Comparison of ENCODE assay signal across 6 cellular contexts in genomic region chr16:2008631-2009301, GRCh38.
DNase-seq lines count a peak whose midpoint lies in the region; ATAC-seq lines count a peak whose summit lies in the region.

No MANE protein-coding gene starts in this region.

- H3K27me3 ChIP-seq in adipocyte (replicated peaks; ENCODE audit: control insufficient read depth, insufficient read depth, low read length) (no peaks in the 10 kb centered on the region), muscle layer of colon (ENCODE audit: control insufficient read depth in 1 of 2, insufficient read depth in 2 of 2, low read length in 2 of 2) (no peaks in the 10 kb centered on the region)

- ATAC-seq in GM19397 (IDR thresholded peaks at IDR 0.05; ENCODE audit: unreplicated experiment) (no peak), HG03045 (IDR thresholded peaks at IDR 0.05; ENCODE audit: unreplicated experiment) (no peak)

- H3K9ac ChIP-seq in adipocyte (ENCODE audit: low read length) (peak overlapping the region; percentile 95), muscle layer of colon (ENCODE audit: low read length) (peak overlapping the region; percentile 54)

- peaks cover 51% of the 10 kb centered on the region for H3K4me1 ChIP-seq in adipocyte (ENCODE audit: control insufficient read depth, insufficient read depth, low read length)
- peaks cover 46% of the 10 kb centered on the region for H3K4me1 ChIP-seq in muscle layer of colon (ENCODE audit: insufficient read depth, low read length)

- H3K36me3 ChIP-seq in adipocyte (ENCODE audit: control insufficient read depth, insufficient read depth, low read length, severe bottlenecking) (no peaks in the 10 kb centered on the region), muscle layer of colon (ENCODE audit: insufficient read depth, low read length) (peaks cover 5% of the 10 kb centered on the region)

- peak overlapping the region; percentile 86 for H3K27ac ChIP-seq in muscle layer of colon (ENCODE audit: low read depth, low read length)

- H3K9me3 ChIP-seq in adipocyte (ENCODE audit: control insufficient read depth, low read length) (no peaks in the 10 kb centered on the region), muscle layer of colon (ENCODE audit: low read length) (no peaks in the 10 kb centered on the region)

- peak; percentile 46 for DNase-seq in stimulated activated CD4-positive, alpha-beta T cell treated with anti-CD3 and anti-CD28 coated beads, Interleukin-1b, Interleukin-23, amount 100 ng/mL, for 48 hours
- DNase-seq in stimulated activated CD4-positive, alpha-beta T cell treated with anti-CD3 and anti-CD28 coated beads, Interleukin-4, amount 100 ng/mL, for 4 hours: no peak
- peak; percentile 79 for DNase-seq in adipocyte (ENCODE audit: low read depth)

- peak overlapping the region; percentile 89 for H3K4me3 ChIP-seq in adipocyte (ENCODE audit: low read length)
- peak overlapping the region; percentile 66 to 96 for H3K4me3 ChIP-seq in muscle layer of colon (ENCODE audit: low read depth in 1 of 2, low read length in 2 of 2)

Comparison
In these comparisons a context has a peak if more than half of its experiments do, and no peak if none do; other contexts are left out.
1. DNase-seq: peak in stimulated activated CD4-positive, alpha-beta T cell treated with anti-CD3 and anti-CD28 coated beads, Interleukin-1b, Interleukin-23, amount 100 ng/mL, for 48 hours (single experiment) and adipocyte (single experiment); none in stimulated activated CD4-positive, alpha-beta T cell treated with anti-CD3 and anti-CD28 coated beads, Interleukin-4, amount 100 ng/mL, for 4 hours (0 of 2).